ENCODE assay signal across 31 cellular contexts in genomic region chr10:57460540-57460939, GRCh38.
"Had no signal": no experiment of that assay in that cellular context is flagged by ENCODE, and none has a peak within 500 bp of the region (broad histone marks: within the 10 kb centered on the region; RNA-seq: fewer than 3 reads in every experiment).

No MANE protein-coding gene starts in this region.

- ATAC-seq: naive thymus-derived CD8-positive, alpha-beta T cell; natural killer cell treated with Interleukin-12 subunit alpha and Interleukin-12 subunit beta and Interleukin-15 and Interleukin-18, amount 100 ng/mL, for 72 hours; psoas muscle; right cardiac atrium; sciatic nerve; stimulated activated memory B cell treated with anti-CD40 and anti-IgM and Interleukin-4, amounts not matched to agents 10 μg/mL and 1 μg/mL and 100 μg/mL, for 72 hours; stimulated activated naive CD8-positive, alpha-beta T cell treated with anti-CD3 and anti-CD28 coated beads, Interleukin-15, amount 100 ng/mL, for 72 hours; stimulated activated naive CD8-positive, alpha-beta T cell treated with anti-CD3 and anti-CD28 coated beads, Interleukin-15, Interleukin-2, amounts not matched to agents 100 U/mL and 50 U/mL, for 24 hours; upper lobe of right lung had no signal

- H3K4me3 Mint-ChIP-seq: naive thymus-derived CD8-positive, alpha-beta T cell; natural killer cell treated with Interleukin-12 subunit alpha and Interleukin-12 subunit beta and Interleukin-15 and Interleukin-18, amount 100 ng/mL, for 72 hours; neural progenitor cell; stimulated activated memory B cell treated with anti-CD40 and anti-IgM and Interleukin-4, amounts not matched to agents 10 μg/mL and 1 μg/mL and 100 μg/mL, for 72 hours; stimulated activated naive CD8-positive, alpha-beta T cell treated with anti-CD3 and anti-CD28 coated beads, Interleukin-15, amount 100 ng/mL, for 72 hours; type B pancreatic cell had no signal

- H3K9me3 Mint-ChIP-seq: neural progenitor cell; stimulated activated memory B cell treated with anti-CD40 and anti-IgM and Interleukin-4, amounts not matched to agents 10 μg/mL and 1 μg/mL and 100 μg/mL, for 72 hours; type B pancreatic cell had no signal

- H3K9me3 ChIP-seq: ovary, psoas muscle, spleen, suprapubic skin, testis, tibial artery, transverse colon, upper lobe of right lung, uterus had no signal

- H3K4me2 ChIP-seq: neural progenitor cell, smooth muscle cell had no signal

- H3K27ac Mint-ChIP-seq: naive thymus-derived CD8-positive, alpha-beta T cell; natural killer cell treated with Interleukin-12 subunit alpha and Interleukin-12 subunit beta and Interleukin-15 and Interleukin-18, amount 100 ng/mL, for 72 hours; neural progenitor cell; progenitor cell of endocrine pancreas; stimulated activated memory B cell treated with anti-CD40 and anti-IgM and Interleukin-4, amounts not matched to agents 10 μg/mL and 1 μg/mL and 100 μg/mL, for 72 hours; stimulated activated naive CD8-positive, alpha-beta T cell treated with anti-CD3 and anti-CD28 coated beads, Interleukin-15, amount 100 ng/mL, for 72 hours; type B pancreatic cell had no signal

- H3K4me3 ChIP-seq: neural progenitor cell, ovary, psoas muscle, skin epidermis, smooth muscle cell, spleen, suprapubic skin, testis, tibial artery, transverse colon, upper lobe of right lung, uterus had no signal

- H3K36me3 ChIP-seq: neural progenitor cell, ovary, spleen, suprapubic skin, tibial artery, transverse colon, upper lobe of right lung, uterus had no signal

- H3K36me3 Mint-ChIP-seq: naive thymus-derived CD8-positive, alpha-beta T cell; neural progenitor cell; stimulated activated memory B cell treated with anti-CD40 and anti-IgM and Interleukin-4, amounts not matched to agents 10 μg/mL and 1 μg/mL and 100 μg/mL, for 72 hours; type B pancreatic cell had no signal

- H3K79me2 ChIP-seq: parathyroid adenoma had no signal

- H3K9ac ChIP-seq: neural progenitor cell, parathyroid adenoma had no signal

- H2AFZ ChIP-seq: neural progenitor cell, parathyroid adenoma had no signal

- H3K4me1 ChIP-seq: neural progenitor cell, parathyroid adenoma, psoas muscle, spleen, suprapubic skin, testis, tibial artery, transverse colon, upper lobe of right lung, uterus had no signal

- H3K4me1 Mint-ChIP-seq: naive thymus-derived CD8-positive, alpha-beta T cell; neural progenitor cell; stimulated activated memory B cell treated with anti-CD40 and anti-IgM and Interleukin-4, amounts not matched to agents 10 μg/mL and 1 μg/mL and 100 μg/mL, for 72 hours; stimulated activated naive CD8-positive, alpha-beta T cell treated with anti-CD3 and anti-CD28 coated beads, Interleukin-15, amount 100 ng/mL, for 72 hours had no signal

- H3K27me3 ChIP-seq: neural progenitor cell, ovary, spleen, suprapubic skin, testis, tibial artery, transverse colon, upper lobe of right lung, uterus had no signal

- DNase-seq: naive thymus-derived CD8-positive, alpha-beta T cell; occipital lobe; ovary; posterior cingulate gyrus; psoas muscle; right cardiac atrium; spleen; stimulated activated CD4-positive, alpha-beta T cell treated with anti-CD3 and anti-CD28 coated beads, Interleukin-12 subunit alpha, Interleukin-12 subunit beta, amount 100 ng/mL, for 4 hours; stimulated activated CD4-positive, alpha-beta T cell treated with anti-CD3 and anti-CD28 coated beads, Interleukin-1b, Interleukin-23, amount 100 ng/mL, for 48 hours; stimulated activated CD4-positive, alpha-beta T cell treated with anti-CD3 and anti-CD28 coated beads, Interleukin-4, amount 100 ng/mL, for 1 hour; stimulated activated CD4-positive, alpha-beta T cell treated with anti-CD3 and anti-CD28 coated beads, Interleukin-4, amount 100 ng/mL, for 4 hours; stimulated activated CD8-positive, alpha-beta memory T cell treated with anti-CD3 and anti-CD28 coated beads, Interleukin-4, amount 100 ng/mL, for 48 hours; stimulated activated naive CD4-positive, alpha-beta T cell; stimulated activated naive CD8-positive, alpha-beta T cell treated with anti-CD3 and anti-CD28 coated beads, Interleukin-15, amount 100 ng/mL, for 72 hours; stimulated activated naive CD8-positive, alpha-beta T cell treated with anti-CD3 and anti-CD28 coated beads, Interleukin-15, Interleukin-2, amounts not matched to agents 100 U/mL and 50 U/mL, for 24 hours; substantia nigra; testis; tibial artery; transverse colon; upper lobe of right lung; uterus had no signal

- H3K27ac ChIP-seq: neural progenitor cell, ovary, parathyroid adenoma, psoas muscle, skin epidermis, spleen, suprapubic skin, testis, tibial artery, transverse colon, upper lobe of right lung, uterus had no signal

- H3K27me3 Mint-ChIP-seq: naive thymus-derived CD8-positive, alpha-beta T cell; natural killer cell treated with Interleukin-12 subunit alpha and Interleukin-12 subunit beta and Interleukin-15 and Interleukin-18, amount 100 ng/mL, for 72 hours; progenitor cell of endocrine pancreas; stimulated activated memory B cell treated with anti-CD40 and anti-IgM and Interleukin-4, amounts not matched to agents 10 μg/mL and 1 μg/mL and 100 μg/mL, for 72 hours; stimulated activated naive CD8-positive, alpha-beta T cell treated with anti-CD3 and anti-CD28 coated beads, Interleukin-15, amount 100 ng/mL, for 72 hours; type B pancreatic cell had no signal
